26 cellular contexts compared by ENCODE assay signal in the genomic region with DNA sequence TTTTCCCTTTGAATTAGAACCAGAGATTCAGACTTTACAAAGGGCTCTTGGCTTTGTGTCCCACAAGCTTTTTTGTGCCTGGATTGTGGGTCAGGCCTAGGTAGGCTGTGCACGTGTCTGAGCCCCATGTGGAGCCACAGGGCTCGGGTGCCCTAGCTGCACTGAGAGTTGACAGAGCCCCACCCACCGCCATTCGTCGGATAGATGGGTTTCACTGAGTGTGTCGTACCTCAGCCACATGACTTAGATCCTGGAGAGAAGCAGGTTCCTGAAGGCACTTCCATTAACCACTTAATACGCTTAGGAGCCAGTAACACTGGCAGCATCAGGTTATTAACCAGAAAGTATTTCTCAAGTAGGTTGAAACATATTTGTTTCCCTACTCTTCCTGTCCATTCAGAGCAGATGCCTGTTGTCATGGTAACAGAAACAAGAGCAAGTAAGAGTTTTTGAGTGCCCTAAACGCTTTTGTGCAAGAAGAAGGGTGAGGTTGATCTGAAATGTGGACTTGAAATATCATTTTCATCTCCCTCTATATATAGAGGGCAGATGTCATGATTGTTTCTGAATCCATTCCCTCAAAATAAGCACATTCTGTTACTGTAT. TPM values are rescaled to one million over a fixed set of nuclear protein-coding genes. Genes with fewer than 3 reads are reported as not detected.
A peak's percentile ranks its signal among the peaks of the same experiment; 100 is the strongest.
DNase-seq lines count a peak whose midpoint lies in the region; ATAC-seq and TF ChIP-seq lines count a peak whose summit lies in the region.
"Had no signal": no experiment of that assay in that cellular context is flagged by ENCODE, and none has a peak within 500 bp of the region (broad histone marks: within the 10 kb centered on the region; RNA-seq: fewer than 3 reads in every experiment).

No MANE protein-coding gene starts in this region.

- DNase-seq in DMS53 (lab: John Stamatoyannopoulos, UW) = peak; percentile 90
- peak; percentile 15 for DNase-seq in M059J (ENCODE audit: low read depth)
- peak; percentile 90 for DNase-seq in NCI-H524 treated with DMSO at 0.1 percent for 48 hours (lab: John Stamatoyannopoulos, UW)
- no peak for DNase-seq in lower lobe of right lung
- DNase-seq in retina = no peak
- DNase-seq in T-helper 9 cell = no peak
- DNase-seq: activated B cell treated with CpG ODN at 0.5 μM for 24 hours; activated CD4-positive, alpha-beta T cell treated with anti-CD3 and anti-CD28 coated beads, Interleukin-2, amount 50 U/mL, for 4 hours; activated CD8-positive, alpha-beta memory T cell treated with anti-CD3 and anti-CD28 coated beads, Interleukin-2, amount 50 U/mL, for 48 hours; activated naive CD8-positive, alpha-beta T cell treated with anti-CD3 and anti-CD28 coated beads for 36 hours; CD4-positive, alpha-beta T cell; cerebellar nuclear complex; heart right ventricle; left colon; naive thymus-derived CD8-positive, alpha-beta T cell; NCI-H1694; pancreas; PC-3; SHP77; sigmoid colon; stimulated activated CD4-positive, alpha-beta T cell treated with anti-CD3 and anti-CD28 coated beads, Interleukin-15, amount 100 ng/mL, for 24 hours; stimulated activated CD8-positive, alpha-beta memory T cell treated with anti-CD3 and anti-CD28 coated beads, Interleukin-4, amount 100 ng/mL, for 48 hours; uterus had no signal

- H3K27me3 ChIP-seq in lower lobe of right lung (ENCODE audit: low read depth) = no peaks in the 10 kb centered on the region
- H3K27me3 ChIP-seq: pancreas, sigmoid colon, uterus had no signal

- no peak overlapping the region for H3K4me3 ChIP-seq in lower lobe of right lung
- H3K4me3 ChIP-seq: heart right ventricle, pancreas, sigmoid colon, uterus had no signal

- peak; percentile 78 to 88 for ATAC-seq in lower lobe of right lung
- no peak for ATAC-seq in HG02970 (IDR thresholded peaks at IDR 0.05; ENCODE audit: low FRiP score, unreplicated experiment)
- ATAC-seq: heart right ventricle; left colon; naive thymus-derived CD8-positive, alpha-beta T cell; pancreas; PC-3 had no signal

- H3K4me1 ChIP-seq in lower lobe of right lung = no peaks in the 10 kb centered on the region
- H3K4me1 ChIP-seq: heart right ventricle, pancreas, sigmoid colon, uterus had no signal

- no peaks in the 10 kb centered on the region for H3K36me3 ChIP-seq in lower lobe of right lung
- H3K36me3 ChIP-seq: heart right ventricle, pancreas, sigmoid colon, uterus had no signal

- no peak overlapping the region for H3K27ac ChIP-seq in lower lobe of right lung
- H3K27ac ChIP-seq: epithelial cell of prostate, heart right ventricle, pancreas, sigmoid colon, uterus had no signal

- TF ChIP-seq CTCF in lower lobe of right lung (IDR thresholded peaks at IDR 0.05) = no peak

- intact Hi-C loops in lower lobe of right lung (cut with DNase I) = no loop called here

- no peaks in the 10 kb centered on the region for H3K9me3 ChIP-seq in lower lobe of right lung
- H3K9me3 ChIP-seq: heart right ventricle, pancreas, sigmoid colon, uterus had no signal

RNA-seq across cellular contexts. Expression of gene ADCYAP1, which starts 29.9 kb away (rescaled TPM):
- total RNA-seq in M059J (2014; rRNA removed; shearing (Covaris generic)) = 0.98 and 2.2 TPM in 2 replicates
- total RNA-seq in lower lobe of right lung = 0.32 TPM
- total RNA-seq: activated B cell treated with CpG ODN at 0.5 μM for 24 hours; activated naive CD8-positive, alpha-beta T cell treated with anti-CD3 and anti-CD28 coated beads for 36 hours; CD4-positive, alpha-beta T cell; fibroblast of villous mesenchyme; naive thymus-derived CD8-positive, alpha-beta T cell had no signal

Comparison
In these comparisons a context has a peak if more than half of its experiments do, and no peak if none do; other contexts are left out.
1. DNase-seq: peak in DMS53 (single experiment), M059J (single experiment) and NCI-H524 treated with DMSO at 0.1 percent for 48 hours (single experiment); none in lower lobe of right lung (single experiment), retina (single experiment) and T-helper 9 cell (single experiment).